In the genomic region with DNA sequence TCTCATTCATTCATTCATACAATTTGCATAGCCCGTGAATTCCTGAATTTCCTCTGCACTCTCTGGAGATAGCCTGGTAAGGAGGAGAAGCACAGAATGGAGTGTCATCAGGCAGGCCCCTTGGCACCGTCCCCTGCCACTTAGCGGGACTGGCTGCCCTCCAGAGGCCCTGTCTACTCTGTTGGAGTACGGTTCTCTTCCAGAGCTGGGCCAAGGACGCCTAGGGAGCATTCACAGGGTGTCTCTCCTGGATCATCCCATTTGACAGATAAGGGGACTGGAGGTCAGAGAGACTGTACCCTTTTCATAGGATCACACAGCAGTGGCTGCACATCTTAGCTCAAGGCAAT, we compare ENCODE assay signal across 11 cellular contexts. TPM values are rescaled to one million over a fixed set of nuclear protein-coding genes. Genes with fewer than 3 reads are reported as not detected.
A peak's percentile ranks its signal among the peaks of the same experiment; 100 is the strongest.
DNase-seq lines count a peak whose midpoint lies in the region; ATAC-seq, FAIRE-seq and TF ChIP-seq lines count a peak whose summit lies in the region.
"Had no signal": no experiment of that assay in that cellular context is flagged by ENCODE, and none has a peak within 500 bp of the region (broad histone marks: within the 10 kb centered on the region; RNA-seq: fewer than 3 reads in every experiment).

No MANE protein-coding gene starts in this region.

- H3K4me3 Mint-ChIP-seq in progenitor cell of endocrine pancreas (ENCODE audit: low read depth) = no peak overlapping the region

- H3K27ac ChIP-seq in SJCRH30 (peak overlapping the region; percentile 26), right atrium auricular region (peak overlapping the region; percentile 85 to 91), skeletal muscle tissue (ENCODE audit: low read depth, low read length) (peak overlapping the region; percentile 95)

- no peak for DNase-seq in GM19239 (ENCODE audit: insufficient read length, low spot score)
- no peak for DNase-seq in SJCRH30
- no peak for DNase-seq in right atrium auricular region (ENCODE audit: low spot score)
- DNase-seq in NCI-H82 (lab: John Stamatoyannopoulos, UW) = no peak
- DNase-seq in progenitor cell of endocrine pancreas (ENCODE audit: low spot score, unreplicated experiment) = no peak
- DNase-seq: DMS79 treated with DMSO at 0.1 percent for 48 hours; NCI-H748 treated with DMSO at 0.1 percent for 48 hours; stimulated activated CD8-positive, alpha-beta memory T cell treated with anti-CD3 and anti-CD28 coated beads, Interleukin-4, amount 100 ng/mL, for 48 hours had no signal

- peak; percentile 31 for FAIRE-seq in GM19239 (lab: Jason Lieb, UNC)

- no peak overlapping the region for H3K27ac Mint-ChIP-seq in progenitor cell of endocrine pancreas

- peaks cover 4% of the 10 kb centered on the region for H3K9me3 Mint-ChIP-seq in progenitor cell of endocrine pancreas (ENCODE audit: low read depth)

- H3K4me1 Mint-ChIP-seq in progenitor cell of endocrine pancreas (ENCODE audit: low read depth) = peaks cover 2% of the 10 kb centered on the region

- peaks cover 19% of the 10 kb centered on the region for H3K36me3 Mint-ChIP-seq in progenitor cell of endocrine pancreas (ENCODE audit: insufficient read depth)

- H3K4me1 ChIP-seq in SJCRH30 (peaks cover 15% of the 10 kb centered on the region), right atrium auricular region (peaks cover 0 to 76% of the 10 kb centered on the region in 2 donors), skeletal muscle tissue (ENCODE audit: control insufficient read depth in 3 of 3, insufficient read depth in 3 of 3, low read length in 3 of 3) (peaks cover 60 to 85% (median 68%) of the 10 kb centered on the region in 3 donors)

- H3K36me3 ChIP-seq in SJCRH30 = peaks cover 53% of the 10 kb centered on the region
- peaks cover 54% of the 10 kb centered on the region for H3K36me3 ChIP-seq in right atrium auricular region
- peaks cover 43 to 47% (median 46%) of the 10 kb centered on the region in 3 donors for H3K36me3 ChIP-seq in skeletal muscle tissue (ENCODE audit: control insufficient read depth in 3 of 3, insufficient read depth in 3 of 3, low read length in 3 of 3)

- no peaks in the 10 kb centered on the region for H3K27me3 ChIP-seq in SJCRH30
- H3K27me3 ChIP-seq in right atrium auricular region = no peaks in the 10 kb centered on the region
- H3K27me3 ChIP-seq in skeletal muscle tissue (ENCODE audit: control insufficient read depth in 3 of 3, insufficient read depth in 3 of 3, low read length in 3 of 3) = no peaks in the 10 kb centered on the region

- H3K4me3 ChIP-seq in SJCRH30 (no peak overlapping the region), right atrium auricular region (no peak overlapping the region), skeletal muscle tissue (ENCODE audit: low read length in 3 of 3) (peak overlapping the region in 1 of 3 donors; percentile 13)

- no peak for ATAC-seq in HG02938 (IDR thresholded peaks at IDR 0.05; ENCODE audit: unreplicated experiment)

- no peaks in the 10 kb centered on the region for H3K9me3 ChIP-seq in SJCRH30 (replicated peaks)
- H3K9me3 ChIP-seq in right atrium auricular region = no peaks in the 10 kb centered on the region
- H3K9me3 ChIP-seq in skeletal muscle tissue (ENCODE audit: control insufficient read depth in 3 of 3, low read length in 3 of 3) = no peaks in the 10 kb centered on the region

- no peaks in the 10 kb centered on the region for H3K27me3 Mint-ChIP-seq in progenitor cell of endocrine pancreas

- H3K9ac ChIP-seq in skeletal muscle tissue (ENCODE audit: low read depth in 1 of 3, low read length in 3 of 3) = peak overlapping the region in 1 of 3 donors; percentile 54

- TF ChIP-seq CTCF in right atrium auricular region (IDR thresholded peaks at IDR 0.05) = no peak
- no peak for TF ChIP-seq CTCF in progenitor cell of endocrine pancreas (IDR thresholded peaks at IDR 0.05; ENCODE audit: unreplicated experiment)

RNA-seq across cellular contexts. Expression of a gene that starts 48.0 kb away (rescaled TPM):
- total RNA-seq in SJCRH30 (2014; rRNA removed; shearing (Covaris generic)) = 6.6 and 6.7 TPM in 2 replicates
- total RNA-seq in right atrium auricular region (10 to 100 TPM in 1 of 2 donors, 1 to 10 TPM in 1; 7.2 to 10.1 TPM), skeletal muscle tissue (9.4 TPM), progenitor cell of endocrine pancreas (0.26 and 0.40 TPM in 2 replicates)
- total RNA-seq: mononuclear cell had no signal

RNA-seq across cellular contexts. Expression of a gene that starts 51.0 kb away (rescaled TPM):
- total RNA-seq in SJCRH30 (2014; rRNA removed; shearing (Covaris generic)) = 30.1 and 37.8 TPM in 2 replicates
- total RNA-seq in right atrium auricular region (10 to 100 TPM; 27.5 to 38.6 TPM), skeletal muscle tissue (27.1 TPM), progenitor cell of endocrine pancreas (62.3 and 64.3 TPM in 2 replicates)

RNA-seq across cellular contexts. Expression of a gene that starts 53.9 kb away (rescaled TPM):
- total RNA-seq in SJCRH30 (2014; rRNA removed; shearing (Covaris generic)) = 0.28 and 0.95 TPM in 2 replicates
- total RNA-seq in right atrium auricular region = 10 to 100 TPM in 1 of 2 donors, 1 to 10 TPM in 1; 7.5 to 15.3 TPM
- 5.2 TPM for total RNA-seq in skeletal muscle tissue
- total RNA-seq in progenitor cell of endocrine pancreas = 292 and 320 TPM in 2 replicates

Comparison
In these comparisons a context has a peak if more than half of its experiments do, and no peak if none do; other contexts are left out.
1. H3K27ac ChIP-seq: peak in every context shown above with its lines; median percentile 95 in skeletal muscle tissue; 88 in right atrium auricular region; 26 in SJCRH30.
2. RNA of a gene that starts 53.9 kb away (total RNA-seq): 292 to 320 TPM in progenitor cell of endocrine pancreas; 7.5 to 15.3 TPM in right atrium auricular region, 5.2 TPM in skeletal muscle tissue (single experiment) and 0.28 to 0.95 TPM in SJCRH30; every median in the first group is over 10 times any median in the second.